Comparison of ENCODE assay signal across 30 cellular contexts in the genomic region with DNA sequence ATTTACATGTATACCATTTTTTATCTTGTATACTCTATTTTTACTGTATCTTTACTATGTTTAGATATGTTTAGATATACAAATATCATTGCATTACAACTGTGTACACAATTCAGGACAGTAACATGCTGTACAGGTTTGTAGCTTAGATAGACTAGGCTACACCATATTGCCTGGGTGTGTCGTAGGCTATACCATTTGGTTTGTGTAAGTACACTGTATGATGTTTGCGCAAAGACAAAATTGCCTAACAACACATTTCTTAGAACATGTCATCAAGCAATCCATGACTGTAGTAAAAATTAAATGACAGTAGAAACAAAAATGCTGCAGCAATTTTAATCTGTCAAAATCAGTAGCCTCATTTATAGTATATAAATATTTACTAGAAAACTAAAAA.
"Had no signal": no experiment of that assay in that cellular context is flagged by ENCODE, and none has a peak within 500 bp of the region (broad histone marks: within the 10 kb centered on the region; RNA-seq: fewer than 3 reads in every experiment).

No MANE protein-coding gene starts in this region.

- FAIRE-seq: endothelial cell of umbilical vein, keratinocyte, urothelium cell line had no signal

- ATAC-seq: heart right ventricle; left lobe of liver; natural killer cell treated with Interleukin-12 subunit alpha and Interleukin-12 subunit beta and Interleukin-15 and Interleukin-18, amount 100 ng/mL, for 72 hours; sciatic nerve; stimulated activated effector memory CD8-positive, alpha-beta T cell treated with anti-CD3 and anti-CD28 coated beads, Interleukin-12 subunit alpha, Interleukin-12 subunit beta, amount 100 ng/mL, for 72 hours had no signal

- H3K27ac Mint-ChIP-seq: immature natural killer cell; memory B cell; naive B cell; natural killer cell treated with Interleukin-12 subunit alpha and Interleukin-12 subunit beta and Interleukin-15 and Interleukin-18, amount 100 ng/mL, for 72 hours; neural progenitor cell; stimulated activated effector memory CD8-positive, alpha-beta T cell treated with anti-CD3 and anti-CD28 coated beads, Interleukin-12 subunit alpha, Interleukin-12 subunit beta, amount 100 ng/mL, for 72 hours had no signal

- H3K4me3 Mint-ChIP-seq: immature natural killer cell; memory B cell; naive B cell; natural killer cell treated with Interleukin-12 subunit alpha and Interleukin-12 subunit beta and Interleukin-15 and Interleukin-18, amount 100 ng/mL, for 72 hours; neural progenitor cell; stimulated activated effector memory CD8-positive, alpha-beta T cell treated with anti-CD3 and anti-CD28 coated beads, Interleukin-12 subunit alpha, Interleukin-12 subunit beta, amount 100 ng/mL, for 72 hours had no signal

- H3K4me1 ChIP-seq: esophagus squamous epithelium, neural progenitor cell, prostate gland, right atrium auricular region, stomach, thyroid gland, upper lobe of left lung had no signal

- H3K27me3 Mint-ChIP-seq: memory B cell; naive B cell; natural killer cell treated with Interleukin-12 subunit alpha and Interleukin-12 subunit beta and Interleukin-15 and Interleukin-18, amount 100 ng/mL, for 72 hours had no signal

- DNase-seq: cerebellar nuclear complex; dermis blood vessel endothelial cell; effector memory CD4-positive, alpha-beta T cell; erythroblast; esophagus squamous epithelium; foreskin melanocyte; glutamatergic neuron; heart right ventricle; hippocampal formation; immature natural killer cell; naive B cell; stimulated activated CD4-positive, alpha-beta T cell treated with anti-CD3 and anti-CD28 coated beads, Interleukin-2, amount 100 ng/mL, for 24 hours; stimulated activated CD4-positive, alpha-beta T cell treated with anti-CD3 and anti-CD28 coated beads, Interleukin-4, amount 100 ng/mL, for 24 hours; stimulated activated naive CD4-positive, alpha-beta T cell treated with Interleukin-2 at 50 U/mL for 16 hours; stomach; thyroid gland; upper lobe of left lung had no signal

- H3K27ac ChIP-seq: esophagus squamous epithelium, heart right ventricle, neural progenitor cell, prostate gland, right atrium auricular region, stomach, thyroid gland, upper lobe of left lung had no signal

- H3K9me3 Mint-ChIP-seq: memory B cell, neural progenitor cell had no signal

- H3K27me3 ChIP-seq: esophagus squamous epithelium, heart right ventricle, neural progenitor cell, right atrium auricular region, stomach, thyroid gland, upper lobe of left lung had no signal

- H3K9me3 ChIP-seq: esophagus squamous epithelium, heart right ventricle, prostate gland, right atrium auricular region, stomach, thyroid gland, upper lobe of left lung had no signal

- H3K36me3 ChIP-seq: esophagus squamous epithelium, heart right ventricle, neural progenitor cell, prostate gland, right atrium auricular region, stomach, thyroid gland, upper lobe of left lung had no signal

- H3K4me3 ChIP-seq: esophagus squamous epithelium, heart right ventricle, lung, neural progenitor cell, prostate gland, right atrium auricular region, smooth muscle cell, stomach, thyroid gland, upper lobe of left lung had no signal

- H3K36me3 Mint-ChIP-seq: immature natural killer cell; memory B cell; naive B cell; natural killer cell treated with Interleukin-12 subunit alpha and Interleukin-12 subunit beta and Interleukin-15 and Interleukin-18, amount 100 ng/mL, for 72 hours; neural progenitor cell; stimulated activated effector memory CD8-positive, alpha-beta T cell treated with anti-CD3 and anti-CD28 coated beads, Interleukin-12 subunit alpha, Interleukin-12 subunit beta, amount 100 ng/mL, for 72 hours had no signal

- H3K4me1 Mint-ChIP-seq: immature natural killer cell; memory B cell; naive B cell; neural progenitor cell; stimulated activated effector memory CD8-positive, alpha-beta T cell treated with anti-CD3 and anti-CD28 coated beads, Interleukin-12 subunit alpha, Interleukin-12 subunit beta, amount 100 ng/mL, for 72 hours had no signal
